ENCODE assay signal across 8 cellular contexts in genomic region chr9:129932303-129933151, GRCh38.
DNase-seq lines count a peak whose midpoint lies in the region; ATAC-seq and TF ChIP-seq lines count a peak whose summit lies in the region.

No MANE protein-coding gene starts in this region.

- H3K27ac Mint-ChIP-seq in activated CD4-positive, alpha-beta T cell treated with anti-CD3 and anti-CD28 coated beads, Interleukin-2, amount 10 ng/mL, durations not matched to agents 24 days and 14 days: peak overlapping the region; percentile 93
- H3K27ac Mint-ChIP-seq in activated T-helper 1 cell treated with anti-CD3 and anti-CD28 coated beads, Interleukin-12 subunit alpha, Interleukin-12 subunit beta, Interleukin-2, Interleukin-4 antibody, amounts not matched to agents 30 ng/mL and 10 ng/mL and 1 ng/mL, durations not matched to agents 14 hours and 24 hours and 36 hours: peak overlapping the region; percentile 92

- peaks cover 9% of the 10 kb centered on the region for H3K36me3 ChIP-seq in thoracic aorta

- no peaks in the 10 kb centered on the region for H3K27me3 ChIP-seq in layer of hippocampus (ENCODE audit: control insufficient read depth, insufficient read depth, low read length)
- no peaks in the 10 kb centered on the region for H3K27me3 ChIP-seq in thoracic aorta (replicated peaks; ENCODE audit: insufficient read depth)

- no peak for DNase-seq in activated CD4-positive, alpha-beta T cell treated with anti-CD3 and anti-CD28 coated beads, Interleukin-2, amount 10 ng/mL, durations not matched to agents 24 days and 14 days
- DNase-seq in activated CD4-positive, alpha-beta T cell treated with anti-CD3 and anti-CD28 coated beads, Interleukin-2, amount 50 U/mL, for 1 hour: no peak
- no peak for DNase-seq in activated T-helper 1 cell treated with anti-CD3 and anti-CD28 coated beads, Interleukin-12 subunit alpha, Interleukin-12 subunit beta, Interleukin-2, Interleukin-4 antibody, amounts not matched to agents 30 ng/mL and 10 ng/mL and 1 ng/mL, durations not matched to agents 14 hours and 24 hours and 36 hours (ENCODE audit: low spot score)
- DNase-seq in thoracic aorta (ENCODE audit: low spot score): no peak
- no peak for DNase-seq in COLO668 (lab: John Stamatoyannopoulos, UW; ENCODE audit: unreplicated experiment)
- DNase-seq in DMS153 treated with DMSO at 0.1 percent for 48 hours (lab: John Stamatoyannopoulos, UW; ENCODE audit: unreplicated experiment): no peak

- H3K4me1 ChIP-seq in thoracic aorta (ENCODE audit: control insufficient read depth in 1 of 2, low read depth in 2 of 2): peaks cover 33 to 45% of the 10 kb centered on the region in 2 donors

- H3K27ac ChIP-seq in layer of hippocampus (ENCODE audit: low read depth, low read length): peak overlapping the region; percentile 84
- H3K27ac ChIP-seq in thoracic aorta: peak overlapping the region; percentile 27 to 77

- no peak for TF ChIP-seq CTCF in thoracic aorta (IDR thresholded peaks at IDR 0.05)

- H3K27me3 Mint-ChIP-seq in activated CD4-positive, alpha-beta T cell treated with anti-CD3 and anti-CD28 coated beads, Interleukin-2, amount 10 ng/mL, durations not matched to agents 24 days and 14 days: no peaks in the 10 kb centered on the region
- no peaks in the 10 kb centered on the region for H3K27me3 Mint-ChIP-seq in activated T-helper 1 cell treated with anti-CD3 and anti-CD28 coated beads, Interleukin-12 subunit alpha, Interleukin-12 subunit beta, Interleukin-2, Interleukin-4 antibody, amounts not matched to agents 30 ng/mL and 10 ng/mL and 1 ng/mL, durations not matched to agents 14 hours and 24 hours and 36 hours (ENCODE audit: insufficient read depth)

- no peak for ATAC-seq in thoracic aorta (ENCODE audit: insufficient number of reproducible peaks, low FRiP score, low read depth)
- ATAC-seq in GM21717 (IDR thresholded peaks at IDR 0.05; ENCODE audit: unreplicated experiment): no peak

- H3K4me3 ChIP-seq in thoracic aorta: peak overlapping the region; percentile 37

- H3K36me3 Mint-ChIP-seq in activated CD4-positive, alpha-beta T cell treated with anti-CD3 and anti-CD28 coated beads, Interleukin-2, amount 10 ng/mL, durations not matched to agents 24 days and 14 days (ENCODE audit: low read depth): peaks cover 36% of the 10 kb centered on the region
- H3K36me3 Mint-ChIP-seq in activated T-helper 1 cell treated with anti-CD3 and anti-CD28 coated beads, Interleukin-12 subunit alpha, Interleukin-12 subunit beta, Interleukin-2, Interleukin-4 antibody, amounts not matched to agents 30 ng/mL and 10 ng/mL and 1 ng/mL, durations not matched to agents 14 hours and 24 hours and 36 hours (ENCODE audit: low read depth): peaks cover 33% of the 10 kb centered on the region

- H3K4me1 Mint-ChIP-seq in activated CD4-positive, alpha-beta T cell treated with anti-CD3 and anti-CD28 coated beads, Interleukin-2, amount 10 ng/mL, durations not matched to agents 24 days and 14 days: peaks cover 56% of the 10 kb centered on the region
- H3K4me1 Mint-ChIP-seq in activated T-helper 1 cell treated with anti-CD3 and anti-CD28 coated beads, Interleukin-12 subunit alpha, Interleukin-12 subunit beta, Interleukin-2, Interleukin-4 antibody, amounts not matched to agents 30 ng/mL and 10 ng/mL and 1 ng/mL, durations not matched to agents 14 hours and 24 hours and 36 hours (ENCODE audit: low read depth): peaks cover 57% of the 10 kb centered on the region

- no peaks in the 10 kb centered on the region for H3K9me3 Mint-ChIP-seq in activated CD4-positive, alpha-beta T cell treated with anti-CD3 and anti-CD28 coated beads, Interleukin-2, amount 10 ng/mL, durations not matched to agents 24 days and 14 days
- no peaks in the 10 kb centered on the region for H3K9me3 Mint-ChIP-seq in activated T-helper 1 cell treated with anti-CD3 and anti-CD28 coated beads, Interleukin-12 subunit alpha, Interleukin-12 subunit beta, Interleukin-2, Interleukin-4 antibody, amounts not matched to agents 30 ng/mL and 10 ng/mL and 1 ng/mL, durations not matched to agents 14 hours and 24 hours and 36 hours

- H3K4me3 Mint-ChIP-seq in activated CD4-positive, alpha-beta T cell treated with anti-CD3 and anti-CD28 coated beads, Interleukin-2, amount 10 ng/mL, durations not matched to agents 24 days and 14 days: peak overlapping the region; percentile 78
- peak overlapping the region; percentile 66 for H3K4me3 Mint-ChIP-seq in activated T-helper 1 cell treated with anti-CD3 and anti-CD28 coated beads, Interleukin-12 subunit alpha, Interleukin-12 subunit beta, Interleukin-2, Interleukin-4 antibody, amounts not matched to agents 30 ng/mL and 10 ng/mL and 1 ng/mL, durations not matched to agents 14 hours and 24 hours and 36 hours

- no peaks in the 10 kb centered on the region for H3K9me3 ChIP-seq in thoracic aorta

- intact Hi-C loops in activated CD4-positive, alpha-beta T cell treated with anti-CD3 and anti-CD28 coated beads, Interleukin-2, amount 10 ng/mL, durations not matched to agents 24 days and 14 days (cut with micrococcal nuclease): loop anchor here (1.0 to 2.0 kb wide), 6 partner anchors 12 to 106 kb away; no protein-coding TSS in a partner anchor
- intact Hi-C loops in activated T-helper 1 cell treated with anti-CD3 and anti-CD28 coated beads, Interleukin-12 subunit alpha, Interleukin-12 subunit beta, Interleukin-2, Interleukin-4 antibody, amounts not matched to agents 30 ng/mL and 10 ng/mL and 1 ng/mL, durations not matched to agents 14 hours and 24 hours and 36 hours (cut with micrococcal nuclease): loop anchor here (1.0 to 2.0 kb wide), 5 partner anchors 9 to 56 kb away; no protein-coding TSS in a partner anchor
